In the genomic region with DNA sequence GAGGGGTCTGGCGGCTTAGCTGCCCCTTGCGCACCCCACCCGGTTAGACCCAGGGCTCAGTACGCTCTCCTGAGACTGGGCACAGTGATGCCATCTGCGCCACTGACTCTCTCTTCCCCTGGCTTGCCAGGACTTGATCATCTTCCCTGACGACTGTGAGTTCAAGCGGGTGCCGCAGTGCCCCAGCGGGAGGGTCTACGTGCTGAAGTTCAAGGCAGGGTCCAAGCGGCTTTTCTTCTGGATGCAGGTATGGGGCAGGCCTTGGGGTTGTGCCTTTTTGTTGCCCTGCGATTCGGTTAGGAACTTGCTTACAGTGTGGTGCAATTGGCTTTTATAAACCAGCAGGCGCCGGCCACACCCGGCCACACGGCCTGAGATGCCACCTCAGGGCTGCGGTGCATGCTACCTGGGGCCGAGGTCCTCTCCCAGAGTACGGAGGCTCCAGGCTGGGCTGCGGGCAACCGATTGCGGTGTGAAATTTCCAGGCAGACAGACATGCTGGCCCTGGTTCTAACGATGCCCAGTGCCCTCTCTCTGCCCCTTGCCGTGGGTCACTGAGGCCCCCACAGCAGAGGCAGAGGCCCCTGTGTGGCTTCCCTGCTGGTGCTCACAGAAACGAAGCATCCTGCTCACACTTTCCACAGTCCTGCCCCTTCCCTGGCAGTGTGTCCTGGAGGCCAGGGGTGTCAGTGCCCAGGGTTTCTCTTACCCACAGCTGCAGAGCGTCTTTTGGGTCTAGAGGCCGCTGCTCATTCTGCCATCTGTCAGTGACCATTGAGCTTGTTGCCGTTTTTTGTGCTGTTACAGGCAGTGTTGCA, we compare ENCODE assay signal across 9 cellular contexts. TPM values are rescaled to one million over a fixed set of nuclear protein-coding genes. Genes with fewer than 3 reads are reported as not detected.
DNase-seq lines count a peak whose midpoint lies in the region; ATAC-seq, FAIRE-seq and TF ChIP-seq lines count a peak whose summit lies in the region.
"Had no signal": no experiment of that assay in that cellular context is flagged by ENCODE, and none has a peak within 500 bp of the region (broad histone marks: within the 10 kb centered on the region; RNA-seq: fewer than 3 reads in every experiment).

No MANE protein-coding gene starts in this region.

- H3K9me3 Mint-ChIP-seq in natural killer cell: no peaks in the 10 kb centered on the region

- H3K79me2 ChIP-seq in Karpas-422 (ENCODE audit: low read length): peaks cover 31% of the 10 kb centered on the region

- no peaks in the 10 kb centered on the region for H3K4me1 ChIP-seq in BE2C
- H3K4me1 ChIP-seq in Karpas-422 (ENCODE audit: low read length): peaks cover 20% of the 10 kb centered on the region

- H3K9me3 ChIP-seq in BE2C (no peaks in the 10 kb centered on the region), Karpas-422 (ENCODE audit: low read length) (no peaks in the 10 kb centered on the region), WERI-Rb-1 (ENCODE audit: severe bottlenecking) (no peaks in the 10 kb centered on the region)

- intact Hi-C loops in natural killer cell (cut with micrococcal nuclease): loop anchor here (5.0 kb wide), 2 partner anchors 67 to 488 kb away; partner anchors contain the start of gene OSBPL2

- H3K27me3 Mint-ChIP-seq in natural killer cell (ENCODE audit: low read depth in 2 of 2): no peaks in the 10 kb centered on the region

- H3K27me3 ChIP-seq in BE2C (no peaks in the 10 kb centered on the region), Karpas-422 (ENCODE audit: low read length) (no peaks in the 10 kb centered on the region), WERI-Rb-1 (ENCODE audit: insufficient read depth, low read depth, severe bottlenecking) (no peaks in the 10 kb centered on the region)

- peak overlapping the region; percentile 93 for H3K4me3 ChIP-seq in BE2C (ENCODE audit: low read depth, low read length)
- peak overlapping the region; percentile 84 for H3K4me3 ChIP-seq in Karpas-422 (ENCODE audit: low read length)
- H3K4me3 ChIP-seq in WERI-Rb-1 (ENCODE audit: low read depth, low read length): no peak overlapping the region

- H3K4me3 Mint-ChIP-seq in natural killer cell: peak overlapping the region; percentile 89

- H3K36me3 ChIP-seq in BE2C (peaks cover 58% of the 10 kb centered on the region), Karpas-422 (ENCODE audit: insufficient read depth, low read length) (no peaks in the 10 kb centered on the region; the same call in 1 of the 2 replicates), WERI-Rb-1 (peaks cover 56% of the 10 kb centered on the region)

- no peak for ATAC-seq in natural killer cell
- ATAC-seq: left colon had no signal

- no peaks in the 10 kb centered on the region for H3K36me3 Mint-ChIP-seq in natural killer cell

- DNase-seq in BE2C: no peak
- DNase-seq in Karpas-422: no peak
- DNase-seq in dermis blood vessel endothelial cell: peak; percentile 21
- DNase-seq in natural killer cell: no peak
- no peak for DNase-seq in GM19239 (ENCODE audit: insufficient read length, low spot score)
- DNase-seq in effector CD8-positive, alpha-beta T cell (lab: John Stamatoyannopoulos, UW): no peak
- DNase-seq in activated CD8-positive, alpha-beta memory T cell treated with anti-CD3 and anti-CD28 coated beads, Interleukin-2, amount 50 U/mL, for 4 hours: no peak
- no peak for DNase-seq in WERI-Rb-1

- H2AFZ ChIP-seq in Karpas-422 (ENCODE audit: low read length): no peak overlapping the region

- no peak for TF ChIP-seq CTCF in BE2C (IDR thresholded peaks at IDR 0.05; ENCODE audit: low read depth, low read length)
- TF ChIP-seq CTCF in natural killer cell (IDR thresholded peaks at IDR 0.05): no peak
- no peak for TF ChIP-seq CTCF in WERI-Rb-1 (IDR thresholded peaks at IDR 0.05; ENCODE audit: low read depth, low read length)

- peaks cover 28 to 43% of the 10 kb centered on the region in 2 donors for H3K4me1 Mint-ChIP-seq in natural killer cell

- H3K9ac ChIP-seq in Karpas-422 (ENCODE audit: low read length): peak overlapping the region; percentile 83

- H3K27ac ChIP-seq in Karpas-422 (ENCODE audit: low read length) (no peak overlapping the region), WERI-Rb-1 (no peak overlapping the region)

- peak overlapping the region; percentile 74 to 99 for H3K27ac Mint-ChIP-seq in natural killer cell

- peaks cover 29% of the 10 kb centered on the region for H4K20me1 ChIP-seq in Karpas-422 (ENCODE audit: insufficient read depth, low read depth, low read length)

- peak overlapping the region; percentile 82 for H3K4me2 ChIP-seq in Karpas-422 (ENCODE audit: low read depth, low read length, poor library complexity, severe bottlenecking)

- no peaks in the 10 kb centered on the region for H3K9me2 ChIP-seq in Karpas-422 (replicated peaks; ENCODE audit: insufficient read depth, low read length)

- no peak for FAIRE-seq in GM19239 (lab: Jason Lieb, UNC)

RNA-seq across cellular contexts. Expression of gene ADRM1, which starts 1.7 kb away (rescaled TPM):
- polyA plus RNA-seq in BE2C (2012; ENCODE audit: insufficient read depth, insufficient read length, low read depth): 467 TPM
- 53.5 and 109 TPM in 2 replicates for total RNA-seq in Karpas-422 (2014; rRNA removed; shearing (Covaris generic); ENCODE audit: low replicate concordance)
- total RNA-seq in dermis blood vessel endothelial cell (130 and 158 TPM in 2 replicates), natural killer cell (10 to 100 TPM; 81.4 to 88.4 (median 84.6) TPM)
